Comparison of ENCODE assay signal across 12 cellular contexts in the genomic region with DNA sequence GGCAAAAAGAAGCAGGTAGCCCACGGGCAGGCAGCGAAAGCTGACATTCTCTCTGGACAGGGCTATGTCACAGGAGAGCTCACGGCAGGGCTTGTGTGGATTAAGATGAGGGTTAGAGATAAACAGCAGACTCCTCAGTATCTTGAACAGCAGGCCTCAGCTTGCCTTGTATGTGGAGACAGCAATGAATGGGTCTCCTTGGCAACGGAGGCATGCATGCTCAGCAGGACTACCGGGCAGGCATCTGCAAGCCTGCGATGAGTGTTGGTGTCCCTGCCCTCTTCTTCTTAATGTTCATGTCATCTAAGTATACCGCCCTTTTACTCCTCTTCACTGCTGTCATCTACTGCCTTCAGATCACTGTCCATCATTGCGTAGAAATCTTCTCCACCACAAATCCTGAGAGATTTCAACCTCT.
A peak's percentile ranks its signal among the peaks of the same experiment; 100 is the strongest.
DNase-seq lines count a peak whose midpoint lies in the region; ATAC-seq, FAIRE-seq and TF ChIP-seq lines count a peak whose summit lies in the region.
"Had no signal": no experiment of that assay in that cellular context is flagged by ENCODE, and none has a peak within 500 bp of the region (broad histone marks: within the 10 kb centered on the region; RNA-seq: fewer than 3 reads in every experiment).

No MANE protein-coding gene starts in this region.

- H3K4me3 ChIP-seq in Caco-2 (ENCODE audit: low read depth, low read length) (no peak overlapping the region), astrocyte of the spinal cord (ENCODE audit: low read depth, low read length) (no peak overlapping the region), keratinocyte (ENCODE audit: control insufficient read depth in 2 of 3, extremely low read depth in 1 of 3, insufficient read depth in 2 of 3, low read depth in 1 of 3, low read length in 3 of 3) (peak overlapping the region in 2 of 3 experiments; percentile 38 to 44)

- H3K27ac ChIP-seq in keratinocyte (ENCODE audit: control insufficient read depth, insufficient read depth, low read length) = peak overlapping the region; percentile 81
- H3K27ac ChIP-seq: neutrophil had no signal

- H3K36me3 ChIP-seq in Caco-2 (ENCODE audit: control insufficient read depth, insufficient read depth, low read length) = no peaks in the 10 kb centered on the region; the same call in 1 of the 2 replicates
- H3K36me3 ChIP-seq in keratinocyte (ENCODE audit: control insufficient read depth in 2 of 2, extremely low read depth in 1 of 2, insufficient read depth in 2 of 2, low read length in 2 of 2) = no peaks in the 10 kb centered on the region
- H3K36me3 ChIP-seq: neutrophil had no signal

- peaks cover 6% of the 10 kb centered on the region for H3K36me3 Mint-ChIP-seq in Caco-2 (ENCODE audit: insufficient read depth, unreplicated experiment)
- H3K36me3 Mint-ChIP-seq: CD4-positive, alpha-beta memory T cell had no signal

- ATAC-seq in GM21529 (IDR thresholded peaks at IDR 0.05; ENCODE audit: unreplicated experiment) = no peak

- H4K20me1 ChIP-seq in keratinocyte (ENCODE audit: control insufficient read depth, extremely low read depth, insufficient read depth, low read length) = no peaks in the 10 kb centered on the region

- peak; percentile 99 for FAIRE-seq in keratinocyte (lab: Jason Lieb, UNC)
- FAIRE-seq: GM18507 had no signal

- H2AFZ ChIP-seq in keratinocyte (ENCODE audit: control insufficient read depth, low read length) = peak overlapping the region; percentile 27

- no peaks in the 10 kb centered on the region for H3K27me3 Mint-ChIP-seq in Caco-2 (ENCODE audit: insufficient read depth, unreplicated experiment)
- H3K27me3 Mint-ChIP-seq: CD4-positive, alpha-beta memory T cell had no signal

- H3K27ac Mint-ChIP-seq in Caco-2 (ENCODE audit: unreplicated experiment) = peak overlapping the region; percentile 3

- H3K27me3 ChIP-seq in Caco-2 (replicated peaks; ENCODE audit: control insufficient read depth, insufficient read depth, low read length) (no peaks in the 10 kb centered on the region), keratinocyte (ENCODE audit: control insufficient read depth, extremely low read depth, insufficient read depth, low read length) (no peaks in the 10 kb centered on the region)
- H3K27me3 ChIP-seq: neutrophil had no signal

- DNase-seq in Caco-2 = peak in 1 of 2 experiments; percentile 56
- peak; percentile 33 for DNase-seq in NCI-H187 treated with DMSO at 0.1 percent for 48 hours (lab: John Stamatoyannopoulos, UW)
- peak; percentile 15 for DNase-seq in astrocyte of the spinal cord (ENCODE audit: low read depth, low spot score)
- DNase-seq in keratinocyte (ENCODE audit: low read depth, low spot score) = peak; percentile 98
- DNase-seq in posterior vena cava (ENCODE audit: low spot score) = no peak
- DNase-seq in foreskin melanocyte = no peak
- no peak for DNase-seq in stimulated activated CD4-positive, alpha-beta T cell treated with anti-CD3 and anti-CD28 coated beads, Interleukin-15, amount 100 ng/mL, for 24 hours
- DNase-seq: CD4-positive, alpha-beta memory T cell; stimulated activated CD4-positive, alpha-beta T cell treated with anti-CD3 and anti-CD28 coated beads, Interleukin-4, amount 100 ng/mL, for 1 hour had no signal

- no TSS peak for BruUV-seq in Caco-2 (replicated peaks; lab: Mats Ljungman, UMichigan)

- peak overlapping the region; percentile 83 for H3K4me2 ChIP-seq in keratinocyte (ENCODE audit: control insufficient read depth, extremely low read depth, insufficient read depth, low read depth, low read length)

- POLR2A ChIA-PET in Caco-2 (lab: Charles Lee) = interaction anchor here (0.6 kb wide), 2 partner anchors 205 to 464 kb away, joined by 3 read pairs; no protein-coding TSS in a partner anchor

- H3K9me1 ChIP-seq in keratinocyte (ENCODE audit: control insufficient read depth, extremely low read depth, insufficient read depth, low read length) = no peaks in the 10 kb centered on the region

- CTCF ChIA-PET in Caco-2 (lab: Charles Lee) = interaction anchor here (1.5 kb wide), 1 partner anchor 82 kb away, joined by 5 read pairs; the partner anchor contains the start of gene C1GALT1

- H3K9me3 ChIP-seq in Caco-2 (no peaks in the 10 kb centered on the region), keratinocyte (ENCODE audit: control insufficient read depth, low read depth, low read length) (no peaks in the 10 kb centered on the region)
- H3K9me3 ChIP-seq: neutrophil had no signal

- peaks cover 27% of the 10 kb centered on the region for H3K4me1 ChIP-seq in Caco-2
- peaks cover 27% of the 10 kb centered on the region for H3K4me1 ChIP-seq in keratinocyte (ENCODE audit: control insufficient read depth, extremely low read depth, insufficient read depth, low read length)

- H3K9me3 Mint-ChIP-seq in Caco-2 (ENCODE audit: unreplicated experiment) = no peaks in the 10 kb centered on the region
- H3K9me3 Mint-ChIP-seq: CD4-positive, alpha-beta memory T cell had no signal

- intact Hi-C loops in Caco-2 (cut with micrococcal nuclease; ENCODE audit: unreplicated experiment) = loop anchor here (5.0 to 10.0 kb wide), 2 partner anchors 164 to 252 kb away; no protein-coding TSS in a partner anchor
- intact Hi-C loops in posterior vena cava (cut with DNase I) = loop anchor here in 1 of 2 donors (10.0 kb wide), 1 partner anchor 444 kb away; no protein-coding TSS in a partner anchor

- no peak for TF ChIP-seq CTCF in Caco-2 (IDR thresholded peaks at IDR 0.05; ENCODE audit: insufficient read depth in 1 of 2, low read depth in 1 of 2, low read length in 1 of 2, severe bottlenecking in 1 of 2, unreplicated experiment in 1 of 2)
- TF ChIP-seq CTCF in astrocyte of the spinal cord (IDR thresholded peaks at IDR 0.05; ENCODE audit: low read depth, low read length) = no peak
- TF ChIP-seq CTCF in keratinocyte (optimal IDR thresholded peaks at IDR 0.05 in 1 of 3, IDR thresholded peaks at IDR 0.05 in 1 of 3, conservative IDR thresholded peaks at IDR 0.05 in 1 of 3; ENCODE audit: extremely low read depth in 1 of 3, insufficient read depth in 2 of 3, low read length in 3 of 3) = no peak

- peak overlapping the region; percentile 71 for H3K9ac ChIP-seq in keratinocyte (ENCODE audit: control insufficient read depth, extremely low read depth, insufficient read depth, low read length)

- H3K79me2 ChIP-seq in keratinocyte (ENCODE audit: control insufficient read depth, insufficient read depth, low read length) = no peaks in the 10 kb centered on the region

- in situ Hi-C loops in astrocyte of the spinal cord (cut with HindIII; ENCODE audit: low sequenced_read_pairs) = no loop called here

- dilution Hi-C loops in keratinocyte (cut with MboI; ENCODE audit: extremely low pct_ligation_motif_present, low sequenced_read_pairs) = no loop called here

- no peak overlapping the region for H3K4me3 Mint-ChIP-seq in Caco-2 (ENCODE audit: unreplicated experiment)
- H3K4me3 Mint-ChIP-seq: CD4-positive, alpha-beta memory T cell had no signal

- H3K4me1 Mint-ChIP-seq in Caco-2 (ENCODE audit: low read depth, unreplicated experiment) = peaks cover 35% of the 10 kb centered on the region

Comparison
In these comparisons a context has a peak if more than half of its experiments do, and no peak if none do; other contexts are left out.
1. DNase-seq: peak in NCI-H187 treated with DMSO at 0.1 percent for 48 hours (single experiment), astrocyte of the spinal cord (single experiment) and keratinocyte (single experiment); none in posterior vena cava (single experiment), foreskin melanocyte (single experiment) and stimulated activated CD4-positive, alpha-beta T cell treated with anti-CD3 and anti-CD28 coated beads, Interleukin-15, amount 100 ng/mL, for 24 hours (single experiment).
2. H3K4me3 ChIP-seq: peak in keratinocyte (2 of 3); none in Caco-2 (single experiment) and astrocyte of the spinal cord (single experiment).